16 cellular contexts compared by ENCODE assay signal in the genomic region with DNA sequence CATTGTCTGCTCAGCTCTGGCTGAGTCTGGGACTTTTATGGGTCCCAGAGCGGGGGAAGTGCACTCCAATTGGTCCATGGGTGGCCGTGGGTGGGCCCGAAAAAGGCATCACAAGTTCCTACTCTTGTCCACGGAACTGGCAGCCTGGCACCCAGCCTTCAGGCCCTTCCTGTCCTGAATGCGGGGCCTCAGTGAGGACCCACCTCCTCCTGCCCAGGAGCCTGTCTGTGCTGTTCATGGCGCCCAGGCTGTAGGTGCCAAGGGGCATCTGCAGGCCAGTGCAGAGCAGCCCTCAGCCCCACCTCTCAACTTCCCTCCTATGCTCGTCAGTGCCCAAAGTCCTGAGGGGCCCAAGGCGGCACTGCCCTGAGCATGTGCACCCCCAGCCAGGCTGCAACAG.
DNase-seq lines count a peak whose midpoint lies in the region; ATAC-seq lines count a peak whose summit lies in the region.
"Had no signal": no experiment of that assay in that cellular context is flagged by ENCODE, and none has a peak within 500 bp of the region (broad histone marks: within the 10 kb centered on the region; RNA-seq: fewer than 3 reads in every experiment).

No MANE protein-coding gene starts in this region.

- H3K27ac Mint-ChIP-seq in stimulated activated naive CD8-positive, alpha-beta T cell treated with anti-CD3 and anti-CD28 coated beads, Interleukin-15, amount 100 ng/mL, for 72 hours = no peak overlapping the region
- H3K27ac Mint-ChIP-seq in natural killer cell treated with Interleukin-12 subunit alpha and Interleukin-12 subunit beta and Interleukin-15 and Interleukin-18, amount 100 ng/mL, for 72 hours = no peak overlapping the region
- H3K27ac Mint-ChIP-seq in stimulated activated effector memory CD8-positive, alpha-beta T cell treated with anti-CD3 and anti-CD28 coated beads, Interleukin-12 subunit alpha, Interleukin-12 subunit beta, amount 100 ng/mL, for 72 hours = no peak overlapping the region
- H3K27ac Mint-ChIP-seq: B cell; CD4-positive, alpha-beta T cell; CD8-positive, alpha-beta T cell had no signal

- H3K9me3 Mint-ChIP-seq in stimulated activated naive CD8-positive, alpha-beta T cell treated with anti-CD3 and anti-CD28 coated beads, Interleukin-15, amount 100 ng/mL, for 72 hours = peaks cover 10 to 16% of the 10 kb centered on the region in 2 donors
- H3K9me3 Mint-ChIP-seq in natural killer cell treated with Interleukin-12 subunit alpha and Interleukin-12 subunit beta and Interleukin-15 and Interleukin-18, amount 100 ng/mL, for 72 hours = peaks cover 8% of the 10 kb centered on the region
- peaks cover 15% of the 10 kb centered on the region for H3K9me3 Mint-ChIP-seq in stimulated activated effector memory CD8-positive, alpha-beta T cell treated with anti-CD3 and anti-CD28 coated beads, Interleukin-12 subunit alpha, Interleukin-12 subunit beta, amount 100 ng/mL, for 72 hours

- no peaks in the 10 kb centered on the region for H3K27me3 Mint-ChIP-seq in stimulated activated naive CD8-positive, alpha-beta T cell treated with anti-CD3 and anti-CD28 coated beads, Interleukin-15, amount 100 ng/mL, for 72 hours
- no peaks in the 10 kb centered on the region for H3K27me3 Mint-ChIP-seq in natural killer cell treated with Interleukin-12 subunit alpha and Interleukin-12 subunit beta and Interleukin-15 and Interleukin-18, amount 100 ng/mL, for 72 hours
- H3K27me3 Mint-ChIP-seq: B cell; CD4-positive, alpha-beta T cell had no signal

- no peak overlapping the region for H3K4me3 Mint-ChIP-seq in stimulated activated naive CD8-positive, alpha-beta T cell treated with anti-CD3 and anti-CD28 coated beads, Interleukin-15, amount 100 ng/mL, for 72 hours
- H3K4me3 Mint-ChIP-seq in natural killer cell treated with Interleukin-12 subunit alpha and Interleukin-12 subunit beta and Interleukin-15 and Interleukin-18, amount 100 ng/mL, for 72 hours = no peak overlapping the region
- H3K4me3 Mint-ChIP-seq in stimulated activated effector memory CD8-positive, alpha-beta T cell treated with anti-CD3 and anti-CD28 coated beads, Interleukin-12 subunit alpha, Interleukin-12 subunit beta, amount 100 ng/mL, for 72 hours = no peak overlapping the region
- H3K4me3 Mint-ChIP-seq: B cell; CD4-positive, alpha-beta T cell; CD8-positive, alpha-beta T cell had no signal

- peak; percentile 26 for ATAC-seq in stimulated activated naive CD8-positive, alpha-beta T cell treated with anti-CD3 and anti-CD28 coated beads, Interleukin-15, amount 100 ng/mL, for 72 hours
- no peak for ATAC-seq in stimulated activated naive CD8-positive, alpha-beta T cell treated with anti-CD3 and anti-CD28 coated beads, Interleukin-15, Interleukin-2, amounts not matched to agents 100 U/mL and 50 U/mL, for 24 hours
- peak; percentile 6 to 43 for ATAC-seq in natural killer cell treated with Interleukin-12 subunit alpha and Interleukin-12 subunit beta and Interleukin-15 and Interleukin-18, amount 100 ng/mL, for 72 hours
- peak; percentile 40 for ATAC-seq in stimulated activated effector memory CD8-positive, alpha-beta T cell treated with anti-CD3 and anti-CD28 coated beads, Interleukin-12 subunit alpha, Interleukin-12 subunit beta, amount 100 ng/mL, for 72 hours
- ATAC-seq in GM19467 (IDR thresholded peaks at IDR 0.05; ENCODE audit: unreplicated experiment) = no peak
- ATAC-seq: A549; CD8-positive, alpha-beta T cell had no signal

- peaks cover 4% of the 10 kb centered on the region for H3K36me3 Mint-ChIP-seq in natural killer cell treated with Interleukin-12 subunit alpha and Interleukin-12 subunit beta and Interleukin-15 and Interleukin-18, amount 100 ng/mL, for 72 hours
- H3K36me3 Mint-ChIP-seq in stimulated activated effector memory CD8-positive, alpha-beta T cell treated with anti-CD3 and anti-CD28 coated beads, Interleukin-12 subunit alpha, Interleukin-12 subunit beta, amount 100 ng/mL, for 72 hours = no peaks in the 10 kb centered on the region
- H3K36me3 Mint-ChIP-seq: CD8-positive, alpha-beta T cell had no signal

- peak; percentile 23 for DNase-seq in DMS53 (lab: John Stamatoyannopoulos, UW)
- DNase-seq in DMS53 treated with DMSO at 0.1 percent for 48 hours (lab: John Stamatoyannopoulos, UW; ENCODE audit: unreplicated experiment) = no peak
- DNase-seq in stimulated activated naive CD8-positive, alpha-beta T cell treated with anti-CD3 and anti-CD28 coated beads, Interleukin-15, amount 100 ng/mL, for 72 hours = no peak
- DNase-seq in stimulated activated naive CD8-positive, alpha-beta T cell treated with anti-CD3 and anti-CD28 coated beads, Interleukin-15, Interleukin-2, amounts not matched to agents 100 U/mL and 50 U/mL, for 24 hours = no peak
- DNase-seq in natural killer cell treated with Interleukin-12 subunit alpha and Interleukin-12 subunit beta and Interleukin-15 and Interleukin-18, amount 100 ng/mL, for 72 hours (ENCODE audit: low spot score) = no peak
- DNase-seq in stimulated activated effector memory CD8-positive, alpha-beta T cell treated with anti-CD3 and anti-CD28 coated beads, Interleukin-12 subunit alpha, Interleukin-12 subunit beta, amount 100 ng/mL, for 72 hours (ENCODE audit: low spot score in 2 of 2) = no peak
- DNase-seq in NCI-H1105 (lab: John Stamatoyannopoulos, UW) = no peak
- DNase-seq: AML-193; Calu3; CD4-positive, alpha-beta T cell; CD8-positive, alpha-beta T cell; DMS79 treated with DMSO at 0.1 percent for 48 hours; GF-D8 had no signal

- no peaks in the 10 kb centered on the region for H3K4me1 Mint-ChIP-seq in stimulated activated naive CD8-positive, alpha-beta T cell treated with anti-CD3 and anti-CD28 coated beads, Interleukin-15, amount 100 ng/mL, for 72 hours
- no peaks in the 10 kb centered on the region for H3K4me1 Mint-ChIP-seq in natural killer cell treated with Interleukin-12 subunit alpha and Interleukin-12 subunit beta and Interleukin-15 and Interleukin-18, amount 100 ng/mL, for 72 hours (ENCODE audit: low read depth in 2 of 2)
- H3K4me1 Mint-ChIP-seq in stimulated activated effector memory CD8-positive, alpha-beta T cell treated with anti-CD3 and anti-CD28 coated beads, Interleukin-12 subunit alpha, Interleukin-12 subunit beta, amount 100 ng/mL, for 72 hours = no peaks in the 10 kb centered on the region
- H3K4me1 Mint-ChIP-seq: B cell had no signal

Comparison
In these comparisons a context has a peak if more than half of its experiments do, and no peak if none do; other contexts are left out.
1. ATAC-seq: peak in stimulated activated naive CD8-positive, alpha-beta T cell treated with anti-CD3 and anti-CD28 coated beads, Interleukin-15, amount 100 ng/mL, for 72 hours (single experiment), natural killer cell treated with Interleukin-12 subunit alpha and Interleukin-12 subunit beta and Interleukin-15 and Interleukin-18, amount 100 ng/mL, for 72 hours (2 of 2) and stimulated activated effector memory CD8-positive, alpha-beta T cell treated with anti-CD3 and anti-CD28 coated beads, Interleukin-12 subunit alpha, Interleukin-12 subunit beta, amount 100 ng/mL, for 72 hours (single experiment); none in stimulated activated naive CD8-positive, alpha-beta T cell treated with anti-CD3 and anti-CD28 coated beads, Interleukin-15, Interleukin-2, amounts not matched to agents 100 U/mL and 50 U/mL, for 24 hours (single experiment) and GM19467 (single experiment).